Comparison of ENCODE assay signal across 16 cellular contexts in the genomic region with DNA sequence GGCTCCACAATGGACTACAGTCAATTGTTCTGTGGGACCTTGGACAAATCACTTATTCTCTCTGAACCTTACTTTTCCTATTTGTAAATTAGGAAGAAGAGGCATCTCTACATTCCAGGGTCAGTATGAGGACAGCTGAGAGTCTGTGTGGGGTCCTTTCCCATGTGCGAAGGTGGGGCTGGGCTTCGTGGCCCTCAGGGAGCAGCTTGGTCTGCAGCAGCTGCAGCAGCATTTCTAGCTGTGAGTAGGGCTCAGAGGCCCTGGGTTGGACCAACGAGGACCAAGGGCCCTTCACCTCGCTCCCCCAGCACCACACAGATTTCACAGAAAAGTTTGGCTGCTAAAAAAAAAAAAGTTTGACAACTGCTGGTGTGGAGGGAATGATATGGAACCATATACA. TPM values are rescaled to one million over a fixed set of nuclear protein-coding genes. Genes with fewer than 3 reads are reported as not detected.
DNase-seq lines count a peak whose midpoint lies in the region; ATAC-seq and TF ChIP-seq lines count a peak whose summit lies in the region.
"Had no signal": no experiment of that assay in that cellular context is flagged by ENCODE, and none has a peak within 500 bp of the region (broad histone marks: within the 10 kb centered on the region; RNA-seq: fewer than 3 reads in every experiment).

No MANE protein-coding gene starts in this region.

- peaks cover 22 to 65% (median 54%) of the 10 kb centered on the region in 3 donors for H3K4me1 ChIP-seq in skeletal muscle tissue (ENCODE audit: control insufficient read depth in 3 of 3, insufficient read depth in 3 of 3, low read length in 3 of 3)

- H3K27me3 ChIP-seq in skeletal muscle tissue (ENCODE audit: control insufficient read depth in 3 of 3, insufficient read depth in 3 of 3, low read length in 3 of 3) = no peaks in the 10 kb centered on the region
- H3K27me3 ChIP-seq: BLaER1 treated with 17β-estradiol and CSF1 and Interleukin-3, amounts not matched to agents 10 nM and 100 nM had no signal

- TF ChIP-seq CTCF in HFFc6 (IDR thresholded peaks at IDR 0.05) = no peak

- CTCF ChIA-PET in activated CD4-positive, alpha-beta memory T cell treated with anti-CD3 and anti-CD28 coated beads for 36 hours (lab: Charles Lee) = interaction anchor here (1.1 kb wide), 1 partner anchor 26 kb away, joined by 3 read pairs; no protein-coding TSS in a partner anchor

- H3K4me3 ChIP-seq in skeletal muscle tissue (ENCODE audit: low read length in 3 of 3) = no peak overlapping the region
- H3K4me3 ChIP-seq: BLaER1 treated with 17β-estradiol and CSF1 and Interleukin-3, amounts not matched to agents 10 nM and 100 nM; GM12878 had no signal

- no peak for ATAC-seq in left ventricle myocardium superior
- no peak for ATAC-seq in Right ventricle myocardium superior (ENCODE audit: poor library complexity)
- ATAC-seq: GM12878 had no signal

- H3K27ac Mint-ChIP-seq in HFFc6 = no peak overlapping the region
- no peak overlapping the region for H3K27ac Mint-ChIP-seq in activated CD4-positive, alpha-beta memory T cell treated with anti-CD3 and anti-CD28 coated beads for 36 hours
- H3K27ac Mint-ChIP-seq: CD4-positive, alpha-beta T cell; H9 had no signal

- peak overlapping the region in 2 of 3 donors; percentile 16 to 64 for H3K9ac ChIP-seq in skeletal muscle tissue (ENCODE audit: low read depth in 1 of 3, low read length in 3 of 3)
- H3K9ac ChIP-seq: BLaER1 treated with 17β-estradiol and CSF1 and Interleukin-3, amounts not matched to agents 10 nM and 100 nM had no signal

- no peaks in the 10 kb centered on the region for H3K4me1 Mint-ChIP-seq in HFFc6 (ENCODE audit: low read depth)
- peaks cover 5% of the 10 kb centered on the region for H3K4me1 Mint-ChIP-seq in activated CD4-positive, alpha-beta memory T cell treated with anti-CD3 and anti-CD28 coated beads for 36 hours (ENCODE audit: low read depth)
- H3K4me1 Mint-ChIP-seq: H9 had no signal

- peaks cover 73 to 81% (median 74%) of the 10 kb centered on the region in 3 donors for H3K36me3 ChIP-seq in skeletal muscle tissue (ENCODE audit: control insufficient read depth in 3 of 3, insufficient read depth in 3 of 3, low read length in 3 of 3)

- intact Hi-C loops in left ventricle myocardium superior (cut with micrococcal nuclease) = no loop called here
- intact Hi-C loops in Right ventricle myocardium superior (cut with DNase I) = no loop called here
- intact Hi-C loops in posterior vena cava (cut with DNase I) = no loop called here
- intact Hi-C loops in activated CD4-positive, alpha-beta memory T cell treated with anti-CD3 and anti-CD28 coated beads for 36 hours (cut with micrococcal nuclease) = no loop called here
- intact Hi-C loops in head of caudate nucleus (cut with DNase I) = no loop called here

- peaks cover 4% of the 10 kb centered on the region for H3K36me3 Mint-ChIP-seq in HFFc6 (ENCODE audit: low read depth)
- peaks cover 12% of the 10 kb centered on the region for H3K36me3 Mint-ChIP-seq in activated CD4-positive, alpha-beta memory T cell treated with anti-CD3 and anti-CD28 coated beads for 36 hours

- POLR2A ChIA-PET in activated CD4-positive, alpha-beta memory T cell treated with anti-CD3 and anti-CD28 coated beads for 36 hours (lab: Charles Lee) = interaction anchor here (0.6 kb wide), 1 partner anchor 1147 kb away, joined by 3 read pairs; no protein-coding TSS in a partner anchor

- DNase-seq in left ventricle myocardium superior = peak; percentile 11
- DNase-seq in Right ventricle myocardium superior = no peak
- DNase-seq in posterior vena cava (ENCODE audit: low spot score) = peak; percentile 20
- no peak for DNase-seq in HFFc6
- no peak for DNase-seq in activated CD4-positive, alpha-beta memory T cell treated with anti-CD3 and anti-CD28 coated beads for 36 hours
- DNase-seq in head of caudate nucleus = no peak
- DNase-seq: 8988T; Calu3; CD4-positive, alpha-beta T cell; DMS 273 treated with DMSO at 0.1 percent for 48 hours; DMS79; GOT3; H9 had no signal

- H3K27ac ChIP-seq in skeletal muscle tissue (ENCODE audit: low read depth, low read length) = peak overlapping the region; percentile 68
- H3K27ac ChIP-seq: BLaER1 treated with 17β-estradiol and CSF1 and Interleukin-3, amounts not matched to agents 10 nM and 100 nM had no signal

- H3K27me3 Mint-ChIP-seq in HFFc6 (ENCODE audit: insufficient read depth) = no peaks in the 10 kb centered on the region; the same call in 1 of the 2 replicates
- H3K27me3 Mint-ChIP-seq in activated CD4-positive, alpha-beta memory T cell treated with anti-CD3 and anti-CD28 coated beads for 36 hours = no peaks in the 10 kb centered on the region
- H3K27me3 Mint-ChIP-seq: CD4-positive, alpha-beta T cell had no signal

- no peaks in the 10 kb centered on the region for H3K9me3 Mint-ChIP-seq in HFFc6
- H3K9me3 Mint-ChIP-seq in activated CD4-positive, alpha-beta memory T cell treated with anti-CD3 and anti-CD28 coated beads for 36 hours = no peaks in the 10 kb centered on the region
- H3K9me3 Mint-ChIP-seq: CD4-positive, alpha-beta T cell; H9 had no signal

- no peak overlapping the region for H3K4me3 Mint-ChIP-seq in HFFc6
- H3K4me3 Mint-ChIP-seq in activated CD4-positive, alpha-beta memory T cell treated with anti-CD3 and anti-CD28 coated beads for 36 hours = no peak overlapping the region
- H3K4me3 Mint-ChIP-seq: CD4-positive, alpha-beta T cell; H9 had no signal

- no peaks in the 10 kb centered on the region for H3K9me3 ChIP-seq in skeletal muscle tissue (ENCODE audit: control insufficient read depth in 3 of 3, low read length in 3 of 3)
- H3K9me3 ChIP-seq: BLaER1 treated with 17β-estradiol and CSF1 and Interleukin-3, amounts not matched to agents 10 nM and 100 nM had no signal

RNA-seq across cellular contexts. Expression of a gene that starts 9.4 kb away (rescaled TPM):
- 29.8 TPM for total RNA-seq in left ventricle myocardium superior
- total RNA-seq in Right ventricle myocardium superior = 22.6 TPM
- 10 to 100 TPM; 52.1 to 52.6 TPM for total RNA-seq in posterior vena cava
- total RNA-seq in skeletal muscle tissue = 33.9 TPM
- 100 to 1,000 TPM in 3 of 6 experiments, 10 to 100 TPM in 3; 83.8 to 105 (median 98.5) TPM for total RNA-seq in HFFc6 (2021; fragmentation: NEBNext Ultra II Directional; extraction: Animal tissue kit (Norgen Biotek cat#: 25700))
- total RNA-seq in activated CD4-positive, alpha-beta memory T cell treated with anti-CD3 and anti-CD28 coated beads for 36 hours = 100 to 1,000 TPM; 143 to 145 TPM

RNA-seq across cellular contexts. Expression of a gene that starts 16.6 kb away (rescaled TPM):
- total RNA-seq in left ventricle myocardium superior (3.4 TPM), Right ventricle myocardium superior (4.2 TPM), posterior vena cava (10 to 100 TPM in 1 of 2 donors, 1 to 10 TPM in 1; 8.0 to 19.2 TPM), skeletal muscle tissue (5.7 TPM)
- 1 to 10 TPM; 1.1 to 2.6 (median 1.3) TPM for total RNA-seq in HFFc6 (2021; fragmentation: NEBNext Ultra II Directional; extraction: Animal tissue kit (Norgen Biotek cat#: 25700))
- total RNA-seq in activated CD4-positive, alpha-beta memory T cell treated with anti-CD3 and anti-CD28 coated beads for 36 hours = 1 to 10 TPM in 1 of 2 experiments, under 1 TPM in 1; 0.52 to 1.3 TPM

RNA-seq across cellular contexts. Expression of a gene that starts 28.2 kb away (rescaled TPM):
- total RNA-seq in left ventricle myocardium superior (26.4 TPM), Right ventricle myocardium superior (23.2 TPM), posterior vena cava (10 to 100 TPM; 33.6 to 36.5 TPM), skeletal muscle tissue (11.0 TPM)
- 10 to 100 TPM; 16.1 to 25.6 (median 21.6) TPM for total RNA-seq in HFFc6 (2021; fragmentation: NEBNext Ultra II Directional; extraction: Animal tissue kit (Norgen Biotek cat#: 25700))
- total RNA-seq in activated CD4-positive, alpha-beta memory T cell treated with anti-CD3 and anti-CD28 coated beads for 36 hours = 10 to 100 TPM; 70.7 to 75.4 TPM

RNA-seq across cellular contexts. Expression of a gene that starts 28.8 kb away (rescaled TPM):
- total RNA-seq in left ventricle myocardium superior = 35.1 TPM
- total RNA-seq in Right ventricle myocardium superior = 37.0 TPM
- 100 to 1,000 TPM; 448 to 580 TPM for total RNA-seq in posterior vena cava
- total RNA-seq in skeletal muscle tissue = 44.9 TPM
- total RNA-seq in HFFc6 (2021; fragmentation: NEBNext Ultra II Directional; extraction: Animal tissue kit (Norgen Biotek cat#: 25700)) = 100 to 1,000 TPM; 339 to 353 (median 343) TPM
- total RNA-seq in activated CD4-positive, alpha-beta memory T cell treated with anti-CD3 and anti-CD28 coated beads for 36 hours = 10 to 100 TPM; 50.2 to 56.6 TPM

RNA-seq across cellular contexts. Expression of a gene that starts 52.8 kb away (rescaled TPM):
- total RNA-seq in left ventricle myocardium superior = 22.4 TPM
- 24.2 TPM for total RNA-seq in Right ventricle myocardium superior
- total RNA-seq in posterior vena cava = 100 to 1,000 TPM in 1 of 2 donors, 10 to 100 TPM in 1; 94.9 to 121 TPM
- 108 TPM for total RNA-seq in skeletal muscle tissue
- 100 to 1,000 TPM; 346 to 394 (median 358) TPM for total RNA-seq in HFFc6 (2021; fragmentation: NEBNext Ultra II Directional; extraction: Animal tissue kit (Norgen Biotek cat#: 25700))
- 10 to 100 TPM; 12.1 to 15.9 TPM for total RNA-seq in activated CD4-positive, alpha-beta memory T cell treated with anti-CD3 and anti-CD28 coated beads for 36 hours

Comparison
In these comparisons a context has a peak if more than half of its experiments do, and no peak if none do; other contexts are left out.
1. DNase-seq: peak in left ventricle myocardium superior (single experiment) and posterior vena cava (single experiment); none in Right ventricle myocardium superior (single experiment), HFFc6 (single experiment), activated CD4-positive, alpha-beta memory T cell treated with anti-CD3 and anti-CD28 coated beads for 36 hours (single experiment) and head of caudate nucleus (0 of 42).